ENCODE assay signal across 34 cellular contexts in the genomic region with DNA sequence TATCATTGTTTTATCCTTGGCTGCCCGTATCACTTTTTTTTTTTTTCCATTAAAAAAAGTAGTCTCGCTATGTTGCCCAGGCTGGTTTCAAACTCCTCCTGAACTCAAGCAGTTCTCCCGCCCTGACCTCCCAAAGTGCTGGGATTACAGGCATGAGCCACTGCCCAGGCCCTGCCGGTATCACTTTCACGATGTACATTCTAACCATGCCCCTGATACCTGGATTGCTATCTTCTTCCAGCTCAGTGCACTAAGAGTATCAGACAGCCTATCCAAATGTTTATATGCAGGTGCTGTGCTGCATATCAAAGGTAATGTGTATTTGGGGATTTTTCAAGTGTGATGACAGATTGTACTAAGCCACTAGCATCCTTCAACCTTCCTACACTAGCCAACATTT. TPM values are rescaled to one million over a fixed set of nuclear protein-coding genes. Genes with fewer than 3 reads are reported as not detected.
"Had no signal": no experiment of that assay in that cellular context is flagged by ENCODE, and none has a peak within 500 bp of the region (broad histone marks: within the 10 kb centered on the region; RNA-seq: fewer than 3 reads in every experiment).

No MANE protein-coding gene starts in this region.

- FAIRE-seq: endothelial cell of umbilical vein, islet of Langerhans had no signal

- DNase-seq: dermis blood vessel endothelial cell; effector memory CD4-positive, alpha-beta T cell; foreskin keratinocyte; heart left ventricle; left cardiac atrium; left lung; mesenchymal stem cell; mucosa of descending colon; naive B cell; stimulated activated CD4-positive, alpha-beta T cell treated with anti-CD3 and anti-CD28 coated beads, Interleukin-12 subunit alpha, Interleukin-12 subunit beta, amount 100 ng/mL, for 4 hours; stimulated activated CD4-positive, alpha-beta T cell treated with anti-CD3 and anti-CD28 coated beads, Interleukin-1b, Interleukin-23, amount 100 ng/mL, for 48 hours; stimulated activated CD4-positive, alpha-beta T cell treated with anti-CD3 and anti-CD28 coated beads, Interleukin-4, amount 100 ng/mL, for 24 hours; stimulated activated naive CD4-positive, alpha-beta T cell treated with Interleukin-2 at 50 U/mL for 16 hours; stomach; thyroid gland had no signal

- ATAC-seq: foreskin keratinocyte; gastroesophageal sphincter; heart left ventricle; left cardiac atrium; left lung; mucosa of descending colon; sciatic nerve; stimulated activated effector memory CD8-positive, alpha-beta T cell treated with anti-CD3 and anti-CD28 coated beads, Interleukin-12 subunit alpha, Interleukin-12 subunit beta, amount 100 ng/mL, for 72 hours had no signal

RNA-seq across cellular contexts. Expression of a gene that starts 21.2 kb away (rescaled TPM):
- total RNA-seq: dermis blood vessel endothelial cell, endothelial cell of umbilical vein, epithelial cell of proximal tubule, esophagus muscularis mucosa, fibroblast of lung, foreskin keratinocyte, gastroesophageal sphincter, heart left ventricle, hepatocyte, kidney epithelial cell, left cardiac atrium, left lung, lower leg skin, lung microvascular endothelial cell, mesothelial cell of epicardium, mucosa of descending colon, osteoblast, right atrium auricular region, sciatic nerve, smooth muscle cell, stomach, subcutaneous adipose tissue, temporal lobe, thyroid gland, urinary bladder had no signal
